Comparison of ENCODE assay signal across 23 cellular contexts in genomic region chr1:22411589-22411988, GRCh38.
"Had no signal": no experiment of that assay in that cellular context is flagged by ENCODE, and none has a peak within 500 bp of the region (broad histone marks: within the 10 kb centered on the region; RNA-seq: fewer than 3 reads in every experiment).

No MANE protein-coding gene starts in this region.

- H3K9ac ChIP-seq: parathyroid adenoma had no signal

- H3K36me3 ChIP-seq: esophagus squamous epithelium, heart right ventricle, left lung, suprapubic skin, upper lobe of left lung had no signal

- H3K4me3 ChIP-seq: esophagus squamous epithelium, heart right ventricle, left lung, smooth muscle cell, suprapubic skin, upper lobe of left lung had no signal

- DNase-seq: cortex of kidney; effector memory CD8-positive, alpha-beta T cell; erythroblast; esophagus squamous epithelium; foreskin melanocyte; glutamatergic neuron; heart right ventricle; hippocampal formation; left cardiac atrium; left lung; mesendoderm; naive thymus-derived CD8-positive, alpha-beta T cell; stimulated activated CD4-positive, alpha-beta T cell treated with anti-CD3 and anti-CD28 coated beads, Interleukin-12 subunit alpha, Interleukin-12 subunit beta, amount 100 ng/mL, for 4 hours; stimulated activated CD4-positive, alpha-beta T cell treated with anti-CD3 and anti-CD28 coated beads, Interleukin-1b, Interleukin-23, amount 100 ng/mL, for 48 hours; stimulated activated CD4-positive, alpha-beta T cell treated with anti-CD3 and anti-CD28 coated beads, Interleukin-4, amount 100 ng/mL, for 1 hour; stimulated activated CD8-positive, alpha-beta memory T cell treated with anti-CD3 and anti-CD28 coated beads, Interleukin-4, amount 100 ng/mL, for 48 hours; stimulated activated naive CD4-positive, alpha-beta T cell; stimulated activated naive CD8-positive, alpha-beta T cell treated with anti-CD3 and anti-CD28 coated beads, Interleukin-15, amount 100 ng/mL, for 72 hours; upper lobe of left lung had no signal

- H3K4me1 ChIP-seq: parathyroid adenoma had no signal

- H3K4me1 Mint-ChIP-seq: stimulated activated naive CD8-positive, alpha-beta T cell treated with anti-CD3 and anti-CD28 coated beads, Interleukin-15, amount 100 ng/mL, for 72 hours had no signal

- H3K27me3 ChIP-seq: suprapubic skin, upper lobe of left lung had no signal

- H3K4me3 Mint-ChIP-seq: effector memory CD8-positive, alpha-beta T cell; naive thymus-derived CD8-positive, alpha-beta T cell; neural crest cell; stimulated activated naive CD8-positive, alpha-beta T cell treated with anti-CD3 and anti-CD28 coated beads, Interleukin-15, amount 100 ng/mL, for 72 hours had no signal

- H3K27ac Mint-ChIP-seq: effector memory CD8-positive, alpha-beta T cell; stimulated activated naive CD8-positive, alpha-beta T cell treated with anti-CD3 and anti-CD28 coated beads, Interleukin-15, amount 100 ng/mL, for 72 hours had no signal

- H3K79me2 ChIP-seq: parathyroid adenoma had no signal

- H3K9me3 ChIP-seq: esophagus squamous epithelium, heart right ventricle, left lung, suprapubic skin, upper lobe of left lung had no signal

- H3K9me3 Mint-ChIP-seq: effector memory CD8-positive, alpha-beta T cell; neural crest cell; stimulated activated naive CD8-positive, alpha-beta T cell treated with anti-CD3 and anti-CD28 coated beads, Interleukin-15, amount 100 ng/mL, for 72 hours had no signal

- H3K27ac ChIP-seq: esophagus squamous epithelium, heart right ventricle, left lung, parathyroid adenoma, suprapubic skin had no signal

- H2AFZ ChIP-seq: parathyroid adenoma had no signal

- H3K4me2 ChIP-seq: smooth muscle cell had no signal

- H3K36me3 Mint-ChIP-seq: naive thymus-derived CD8-positive, alpha-beta T cell had no signal
